Comparison of ENCODE assay signal across 29 cellular contexts in the genomic region with DNA sequence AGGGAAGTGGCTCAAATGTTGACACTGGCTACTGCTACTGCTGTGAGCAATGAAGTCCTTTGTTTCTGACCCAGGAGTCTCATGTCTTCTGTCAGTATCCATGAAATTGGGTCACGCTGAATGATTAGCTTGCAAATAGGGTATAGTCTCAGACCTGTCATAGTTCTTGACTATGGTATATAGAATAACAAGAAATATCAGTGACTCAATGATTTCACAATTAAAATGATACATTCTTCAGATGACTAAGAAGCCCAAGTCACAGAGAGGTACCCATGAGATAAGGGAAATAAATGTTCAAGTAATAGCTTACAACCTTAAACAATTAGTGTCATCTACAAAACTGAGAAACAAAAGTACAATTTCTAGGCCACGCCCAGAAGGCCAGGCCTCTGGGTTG.
DNase-seq lines count a peak whose midpoint lies in the region; ATAC-seq, FAIRE-seq and TF ChIP-seq lines count a peak whose summit lies in the region.
"Had no signal": no experiment of that assay in that cellular context is flagged by ENCODE, and none has a peak within 500 bp of the region (broad histone marks: within the 10 kb centered on the region; RNA-seq: fewer than 3 reads in every experiment).

No MANE protein-coding gene starts in this region.

- peak; percentile 35 for FAIRE-seq in GM12891 (lab: Jason Lieb, UNC)

- H3K4me3 Mint-ChIP-seq in naive thymus-derived CD4-positive, alpha-beta T cell, result no peak overlapping the region
- H3K4me3 Mint-ChIP-seq: brain; CD8-positive, alpha-beta T cell; WTC11 had no signal

- DNase-seq in activated CD4-positive, CD25-positive, alpha-beta regulatory T cell (lab: John Stamatoyannopoulos, UW), result no peak
- no peak for DNase-seq in GM12891 (ENCODE audit: insufficient read length, low spot score)
- peak; percentile 57 for DNase-seq in amniotic epithelial cell (ENCODE audit: low read depth)
- DNase-seq in naive thymus-derived CD4-positive, alpha-beta T cell, result no peak
- no peak for DNase-seq in epidermal melanocyte (ENCODE audit: insufficient read length, low spot score)
- no peak for DNase-seq in esophagus squamous epithelium (lab: John Stamatoyannopoulos, UW)
- no peak for DNase-seq in NCI-H82 (lab: John Stamatoyannopoulos, UW)
- DNase-seq: activated CD4-positive, alpha-beta T cell treated with anti-CD3 and anti-CD28 coated beads, Interleukin-2, amount 50 U/mL, for 48 hours; activated gamma-delta T cell; CD8-positive, alpha-beta T cell; effector CD4-positive, alpha-beta T cell; GOT3; left cardiac atrium; mesenchymal stem cell; NCI-H1092 treated with DMSO at 0.1 percent for 48 hours; NCI-H2029; NCI-H226; NCI-H69; stimulated activated CD4-positive, alpha-beta T cell treated with anti-CD3 and anti-CD28 coated beads, Interleukin-15, amount 100 ng/mL, for 24 hours; stimulated activated naive CD4-positive, alpha-beta T cell; T1000 had no signal

- CTCF ChIA-PET in naive thymus-derived CD4-positive, alpha-beta T cell (lab: Charles Lee), result interaction anchor here (1.0 kb wide), 1 partner anchor 27 kb away, joined by 3 read pairs; no protein-coding TSS in a partner anchor

- TF ChIP-seq POLR2A in GM12891 (IDR thresholded peaks at IDR 0.05; ENCODE audit: low read depth, low read length) (no peak), esophagus squamous epithelium (IDR thresholded peaks at IDR 0.05) (no peak)

- H3K36me3 Mint-ChIP-seq in naive thymus-derived CD4-positive, alpha-beta T cell, result no peaks in the 10 kb centered on the region
- H3K36me3 Mint-ChIP-seq: brain; CD8-positive, alpha-beta T cell had no signal

- no peaks in the 10 kb centered on the region for H3K4me1 ChIP-seq in naive thymus-derived CD4-positive, alpha-beta T cell (ENCODE audit: control insufficient read depth in 2 of 2, insufficient read depth in 2 of 2, low read length in 2 of 2)
- H3K4me1 ChIP-seq in esophagus squamous epithelium, result peaks cover 0 to 25% (median 3%) of the 10 kb centered on the region in 3 donors
- H3K4me1 ChIP-seq: vagina had no signal

- peaks cover 0 to 18% (median 0%) of the 10 kb centered on the region in 5 donors for H3K27me3 Mint-ChIP-seq in naive thymus-derived CD4-positive, alpha-beta T cell
- H3K27me3 Mint-ChIP-seq: brain had no signal

- H3K4me3 ChIP-seq in naive thymus-derived CD4-positive, alpha-beta T cell (ENCODE audit: low read length), result no peak overlapping the region
- no peak overlapping the region for H3K4me3 ChIP-seq in esophagus squamous epithelium
- H3K4me3 ChIP-seq: gastroesophageal sphincter, hepatocyte, vagina had no signal

- H3K36me3 ChIP-seq in naive thymus-derived CD4-positive, alpha-beta T cell (ENCODE audit: control insufficient read depth in 2 of 3, insufficient read depth in 3 of 3, low read length in 3 of 3), result no peaks in the 10 kb centered on the region
- no peaks in the 10 kb centered on the region for H3K36me3 ChIP-seq in esophagus squamous epithelium
- H3K36me3 ChIP-seq: gastroesophageal sphincter, vagina had no signal

- no peak overlapping the region for H3K27ac ChIP-seq in naive thymus-derived CD4-positive, alpha-beta T cell (ENCODE audit: low read depth, low read length)
- no peak overlapping the region for H3K27ac ChIP-seq in esophagus squamous epithelium
- H3K27ac ChIP-seq: 22Rv1, gastroesophageal sphincter, hepatocyte, vagina had no signal

- no peaks in the 10 kb centered on the region for H3K9me3 ChIP-seq in naive thymus-derived CD4-positive, alpha-beta T cell (ENCODE audit: control insufficient read depth in 2 of 3, low read length in 3 of 3)
- no peaks in the 10 kb centered on the region for H3K9me3 ChIP-seq in esophagus squamous epithelium
- H3K9me3 ChIP-seq: gastroesophageal sphincter, vagina had no signal

- no peaks in the 10 kb centered on the region for H3K27me3 ChIP-seq in naive thymus-derived CD4-positive, alpha-beta T cell (ENCODE audit: control insufficient read depth in 2 of 2, insufficient read depth in 2 of 2, low read length in 2 of 2)
- no peaks in the 10 kb centered on the region for H3K27me3 ChIP-seq in esophagus squamous epithelium
- H3K27me3 ChIP-seq: gastroesophageal sphincter, hepatocyte, vagina had no signal

- no peaks in the 10 kb centered on the region for H3K9me3 Mint-ChIP-seq in naive thymus-derived CD4-positive, alpha-beta T cell
- H3K9me3 Mint-ChIP-seq: brain; CD8-positive, alpha-beta T cell had no signal

- POLR2A ChIA-PET in naive thymus-derived CD4-positive, alpha-beta T cell (lab: Charles Lee), result interaction anchor here (0.6 kb wide), 1 partner anchor 148 kb away, joined by 3 read pairs; no protein-coding TSS in a partner anchor

- TF ChIP-seq CTCF in esophagus squamous epithelium (IDR thresholded peaks at IDR 0.05), result no peak

- 63 to 68% methylated on average over 2 of the region's 2 CpGs for WGBS in esophagus squamous epithelium, 2 donors

- no peak overlapping the region for H3K27ac Mint-ChIP-seq in naive thymus-derived CD4-positive, alpha-beta T cell
- H3K27ac Mint-ChIP-seq: brain; CD8-positive, alpha-beta T cell; WTC11 had no signal

- peak; percentile 94 to 97 for ATAC-seq in activated CD4-positive, CD25-positive, alpha-beta regulatory T cell treated with anti-CD3 and anti-CD28 coated beads, Interleukin-2, amount 50 U/mL, for 24 hours
- ATAC-seq in naive thymus-derived CD4-positive, alpha-beta T cell, result peak; percentile 60
- ATAC-seq: CD8-positive, alpha-beta T cell; gastroesophageal sphincter; left cardiac atrium; Panc1; WTC11 had no signal

- H3K4me1 Mint-ChIP-seq in naive thymus-derived CD4-positive, alpha-beta T cell, result peaks cover 0 to 15% (median 0%) of the 10 kb centered on the region in 7 donors
- H3K4me1 Mint-ChIP-seq: brain had no signal

- intact Hi-C loops in naive thymus-derived CD4-positive, alpha-beta T cell (cut with micrococcal nuclease), result no loop called here
- intact Hi-C loops in esophagus squamous epithelium (cut with DNase I), result no loop called here

TF ChIP-seq in GM12891, 5 proteins besides CTCF, POLR2A, EP300 and RAD21:
- TF ChIP-seq SPI1 (IDR thresholded peaks at IDR 0.05; ENCODE audit: low read depth, low read length), result no peak
- no peak for TF ChIP-seq PAX5 (IDR thresholded peaks at IDR 0.05; ENCODE audit: insufficient read depth, low read length, severe bottlenecking)
- no peak for TF ChIP-seq POLR2AphosphoS5 (IDR thresholded peaks at IDR 0.05; ENCODE audit: low read depth, low read length)
- TF ChIP-seq TAF1 (IDR thresholded peaks at IDR 0.05; ENCODE audit: low read depth, low read length), result no peak
- no peak for TF ChIP-seq POU2F2 (IDR thresholded peaks at IDR 0.05; ENCODE audit: low read depth, low read length)
